Comparison of ENCODE assay signal across 8 cellular contexts in genomic region chr1:52365746-52366516, GRCh38.
A peak's percentile ranks its signal among the peaks of the same experiment; 100 is the strongest.
DNase-seq lines count a peak whose midpoint lies in the region; ATAC-seq and TF ChIP-seq lines count a peak whose summit lies in the region.

Gene CC2D1B, minus strand, starts transcription at chr1:52366205. Its CDS starts 1,585 bp downstream, at chr1:52364620.

- ATAC-seq in GM19023 (IDR thresholded peaks at IDR 0.05; ENCODE audit: unreplicated experiment) = peak; percentile 92
- peak; percentile 89 for ATAC-seq in HG03280 (IDR thresholded peaks at IDR 0.05; ENCODE audit: unreplicated experiment)

- DNase-seq in AG09319 (ENCODE audit: extremely low read depth, low read depth) (peak; percentile 91), NCI-H345 treated with DMSO at 0.1 percent for 48 hours (lab: John Stamatoyannopoulos, UW; ENCODE audit: unreplicated experiment) (peak; percentile 96), inferior parietal cortex (ENCODE audit: extremely low spot score) (peak; percentile 93)
- DNase-seq in activated CD4-positive, CD25-positive, alpha-beta regulatory T cell (lab: John Stamatoyannopoulos, UW) = peak; percentile 97 to 100 (median 99)
- peak; percentile 100 for DNase-seq in central memory CD4-positive, alpha-beta T cell
- DNase-seq in stimulated activated CD4-positive, alpha-beta T cell treated with anti-CD3 and anti-CD28 coated beads, Interleukin-12 subunit alpha, Interleukin-12 subunit beta, amount 100 ng/mL, for 24 hours (ENCODE audit: low read depth in 2 of 2) = peak; percentile 97

- TF ChIP-seq CTCF in AG09319 (IDR thresholded peaks at IDR 0.05; ENCODE audit: low read depth, low read length) = no peak

Comparison
In these comparisons a context has a peak if more than half of its experiments do, and no peak if none do; other contexts are left out.
1. Peak in every context shown above with its lines: DNase-seq and ATAC-seq.